In genomic region chr3:168511428-168512014, GRCh38 we compare ENCODE assay signal across 9 cellular contexts.
A peak's percentile ranks its signal among the peaks of the same experiment; 100 is the strongest.
DNase-seq lines count a peak whose midpoint lies in the region; ATAC-seq and TF ChIP-seq lines count a peak whose summit lies in the region.
"Had no signal": no experiment of that assay in that cellular context is flagged by ENCODE, and none has a peak within 500 bp of the region (broad histone marks: within the 10 kb centered on the region; RNA-seq: fewer than 3 reads in every experiment).

No MANE protein-coding gene starts in this region.

- no peaks in the 10 kb centered on the region for H3K9me3 ChIP-seq in heart right ventricle
- H3K9me3 ChIP-seq: adrenal gland had no signal

- intact Hi-C loops in heart right ventricle (cut with DNase I) (loop anchor here in 9 of 10 donors (2.0 to 10.0 kb wide), 6 partner anchors 109 to 336 kb away; no protein-coding TSS in a partner anchor), left ventricle myocardium superior (cut with micrococcal nuclease) (no loop called here)

- H3K27me3 Mint-ChIP-seq in type B pancreatic cell, result peaks cover 6% of the 10 kb centered on the region

- H3K4me3 ChIP-seq in heart right ventricle (no peak overlapping the region), fibroblast of mammary gland (ENCODE audit: control insufficient read depth, low read depth, low read length) (no peak overlapping the region)
- H3K4me3 ChIP-seq: adrenal gland had no signal

- H3K4me1 ChIP-seq in heart right ventricle, result no peaks in the 10 kb centered on the region
- H3K4me1 ChIP-seq: adrenal gland had no signal

- 62 to 71% methylated on average over 3 of the region's 3 CpGs for WGBS in heart right ventricle, 2 donors

- H3K36me3 ChIP-seq in heart right ventricle, result no peaks in the 10 kb centered on the region
- H3K36me3 ChIP-seq: adrenal gland had no signal

- no peaks in the 10 kb centered on the region for H3K36me3 Mint-ChIP-seq in type B pancreatic cell

- ATAC-seq in heart right ventricle (no peak), left ventricle myocardium superior (no peak), HG02884 (IDR thresholded peaks at IDR 0.05; ENCODE audit: unreplicated experiment) (no peak)

- H3K4me3 Mint-ChIP-seq in type B pancreatic cell, result no peak overlapping the region

- H3K27ac Mint-ChIP-seq in type B pancreatic cell, result no peak overlapping the region

- no peak overlapping the region for H3K27ac ChIP-seq in heart right ventricle
- H3K27ac ChIP-seq: adrenal gland had no signal

- H3K9me3 Mint-ChIP-seq in type B pancreatic cell, result no peaks in the 10 kb centered on the region

- TF ChIP-seq CTCF in heart right ventricle (IDR thresholded peaks at IDR 0.05) (peak in 8 of 9 donors; percentile 35 to 64 (median 54)), fibroblast of mammary gland (conservative IDR thresholded peaks at IDR 0.05; ENCODE audit: control insufficient read depth, insufficient read depth, low read depth, low read length) (peak; percentile 62), type B pancreatic cell (conservative IDR thresholded peaks at IDR 0.05) (peak; percentile 83)

- H3K4me1 Mint-ChIP-seq in type B pancreatic cell (ENCODE audit: unreplicated experiment), result no peaks in the 10 kb centered on the region

- DNase-seq in heart right ventricle (no peak), left ventricle myocardium superior (no peak), NCI-H774 (lab: John Stamatoyannopoulos, UW) (peak; percentile 55), fibroblast of mammary gland (ENCODE audit: low read depth) (peak; percentile 4), type B pancreatic cell (ENCODE audit: extremely low spot score, unreplicated experiment) (no peak), OCI-M2 (lab: John Stamatoyannopoulos, UW; ENCODE audit: unreplicated experiment) (no peak)
- no peak for DNase-seq in activated effector memory CD4-positive, alpha-beta T cell treated with anti-CD3 and anti-CD28 coated beads, Interleukin-2, amount 50 U/mL, for 16 hours
- DNase-seq: adrenal gland had no signal

- peaks cover 0 to 33% (median 12%) of the 10 kb centered on the region in 7 donors for H3K27me3 ChIP-seq in heart right ventricle
- H3K27me3 ChIP-seq: adrenal gland had no signal

Comparison
In these comparisons a context has a peak if more than half of its experiments do, and no peak if none do; other contexts are left out.
1. DNase-seq: peak in NCI-H774 (single experiment) and fibroblast of mammary gland (single experiment); none in heart right ventricle (0 of 2), left ventricle myocardium superior (single experiment), type B pancreatic cell (single experiment), activated effector memory CD4-positive, alpha-beta T cell treated with anti-CD3 and anti-CD28 coated beads, Interleukin-2, amount 50 U/mL, for 16 hours (single experiment) and OCI-M2 (single experiment).
2. Peak in every context shown above with its lines, with median percentiles within 50 percentile points of each other: CTCF ChIP-seq.